11 cellular contexts compared by ENCODE assay signal in the genomic region with DNA sequence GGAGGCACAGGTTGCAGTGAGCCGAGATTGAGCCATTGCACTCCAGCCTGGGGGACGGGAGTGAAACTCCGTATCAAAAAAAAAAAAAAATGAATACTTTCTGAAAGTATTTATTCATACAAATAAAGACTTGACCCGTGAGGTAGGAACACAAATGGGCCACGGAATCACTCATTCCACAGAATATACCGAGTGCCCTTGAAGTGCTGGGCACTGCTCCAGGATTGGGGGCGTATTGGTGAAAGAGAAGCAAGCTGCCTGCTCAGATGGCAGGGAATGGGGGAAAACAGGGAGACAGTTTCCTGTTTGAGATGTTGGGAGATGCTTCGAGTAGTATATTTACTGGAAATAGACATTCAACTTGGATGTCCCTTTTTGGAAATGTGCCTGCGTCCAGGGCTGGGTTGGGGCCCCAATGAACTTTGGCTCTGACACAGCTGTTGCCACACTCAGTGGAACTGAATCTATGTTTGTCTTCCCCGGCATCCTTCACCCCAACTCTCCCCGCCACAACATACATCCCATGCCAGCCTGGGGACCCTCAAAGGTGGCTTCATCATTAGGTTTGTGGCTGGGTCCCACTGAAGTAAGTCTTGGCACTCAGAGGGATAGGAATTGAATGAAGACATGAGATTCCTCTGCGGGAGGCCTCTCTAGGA. TPM values are rescaled to one million over a fixed set of nuclear protein-coding genes. Genes with fewer than 3 reads are reported as not detected.
DNase-seq lines count a peak whose midpoint lies in the region; ATAC-seq, FAIRE-seq and TF ChIP-seq lines count a peak whose summit lies in the region.
"Not testable (repeated sequence)": the region's sequence is repeated elsewhere in the genome, so short reads cannot be mapped to it uniquely, and the experiment has no call there.
"Had no signal": no experiment of that assay in that cellular context is flagged by ENCODE, and none has a peak within 500 bp of the region (broad histone marks: within the 10 kb centered on the region; RNA-seq: fewer than 3 reads in every experiment).

No MANE protein-coding gene starts in this region.

- not testable (repeated sequence) for H3K9me3 Mint-ChIP-seq in activated T-helper 17 cell treated with anti-CD3 and anti-CD28 coated beads, Interleukin-2, amount 50 U/mL, for 72 hours; chondrocyte (ENCODE audit: low read depth)

- not testable (repeated sequence) for TF ChIP-seq CTCF in AG04450 (IDR thresholded peaks at IDR 0.05; ENCODE audit: low read depth, low read length); chondrocyte (IDR thresholded peaks at IDR 0.05); HepG2 (CRISPR knock-in tag; IDR thresholded peaks at IDR 0.05); ovary (IDR thresholded peaks at IDR 0.05); upper lobe of right lung (IDR thresholded peaks at IDR 0.05)

- H3K27me3 ChIP-seq in AG04450 (ENCODE audit: control insufficient read depth, insufficient read depth, low read length); GM23248 (replicated peaks; ENCODE audit: insufficient read depth); MG63; HepG2 (ENCODE audit: control insufficient read depth in 1 of 2, insufficient read depth in 2 of 2, low read length in 2 of 2); ovary; upper lobe of right lung: not testable (repeated sequence)

- not testable (repeated sequence) for H2AFZ ChIP-seq in GM23248; HepG2 (ENCODE audit: low read length)

- FAIRE-seq in HepG2 (lab: Jason Lieb, UNC): not testable (repeated sequence)

- not testable (repeated sequence) for H3F3A ChIP-seq in GM23248 (ENCODE audit: insufficient read depth)

- intact Hi-C loops in HepG2 (cut with micrococcal nuclease; ENCODE audit: unreplicated experiment); ovary (cut with DNase I); upper lobe of right lung (cut with DNase I): not testable (repeated sequence)

- 0 out of 4 replicates have a peak, but pooled peaks of 1 of the 2 experiments have one; percentile 23 for TF ChIP-seq POLR2A in HepG2 (IDR thresholded peaks at IDR 0.05; ENCODE audit: insufficient read depth in 1 of 2, low read depth in 2 of 2, low read length in 2 of 2)
- not testable (repeated sequence) for TF ChIP-seq POLR2A in ovary (IDR thresholded peaks at IDR 0.05)

- not testable (repeated sequence) for H4K20me1 ChIP-seq in GM23248 (ENCODE audit: insufficient read depth); HepG2 (ENCODE audit: insufficient read depth, low read length)

- CTCF ChIA-PET in AG04450 (lab: Charles Lee): interaction anchor here (0.7 to 2.8 kb wide), 3 partner anchors 17 to 270 kb away, joined by 3 to 13 read pairs (median 4); no protein-coding TSS in a partner anchor
- CTCF ChIA-PET in HepG2 (lab: Yijun Ruan, JAX; ENCODE audit: low intra/inter-chr PET ratio, low total read pairs): not testable (repeated sequence)

- H3K4me1 Mint-ChIP-seq in activated T-helper 17 cell treated with anti-CD3 and anti-CD28 coated beads, Interleukin-2, amount 50 U/mL, for 72 hours; chondrocyte (ENCODE audit: low read depth): not testable (repeated sequence)

- not testable (repeated sequence) for H3K9me2 ChIP-seq in GM23248 (ENCODE audit: insufficient read depth)

- BruUV-seq in HepG2 (replicated peaks; lab: Mats Ljungman, UMichigan): TSS peak; percentile 50

- ATAC-seq in activated T-helper 17 cell treated with anti-CD3 and anti-CD28 coated beads, Interleukin-2, amount 50 U/mL, for 72 hours (replicated peaks): peak; percentile 60
- peak; percentile 75 for ATAC-seq in HepG2
- not testable (repeated sequence) for ATAC-seq in upper lobe of right lung

- peak overlapping the region; percentile 31 for H3K27ac ChIP-seq in AG04450 (ENCODE audit: low read depth, low read length)
- H3K27ac ChIP-seq in GM23248, ovary, upper lobe of right lung: not testable (repeated sequence)
- H3K27ac ChIP-seq in HepG2 (ENCODE audit: extremely low read length, insufficient read depth, low read length): peak overlapping the region; percentile 86

- H3K36me3 ChIP-seq in GM23248 (ENCODE audit: low read depth); MG63; HepG2 (replicated peaks in 1 of 2; ENCODE audit: control insufficient read depth in 1 of 2, insufficient read depth in 2 of 2, low read length in 2 of 2); ovary; upper lobe of right lung: not testable (repeated sequence)

- not testable (repeated sequence) for H3K4me2 ChIP-seq in GM23248 (ENCODE audit: unreplicated experiment)
- H3K4me2 ChIP-seq in HepG2 (ENCODE audit: low read depth, low read length): peak overlapping the region; percentile 75

- DNase-seq in AG04450 (ENCODE audit: low read depth, low spot score): not testable (repeated sequence)
- DNase-seq in GM23248: peak; percentile 13
- peak; percentile 57 for DNase-seq in MG63
- peak; percentile 30 for DNase-seq in chondrocyte (ENCODE audit: low spot score)
- DNase-seq in HepG2 (ENCODE audit: low spot score): peak; percentile 76
- DNase-seq in ovary: peak in 3 of 5 donors; percentile 63 to 74 (median 68)
- DNase-seq in upper lobe of right lung: peak; percentile 66

- WGBS in GM23248 (ENCODE audit: low coverage in 1 of 2, low lambda C conversion rate in 2 of 2, missing lambda C conversion rate in 2 of 2), 2 experiments: 57 to 63% methylated on average over 12 of the region's 12 CpGs
- WGBS in HepG2 (ENCODE audit: low lambda C conversion rate): 15% methylated on average over 11 of the region's 12 CpGs
- WGBS in ovary, 3 donors: 19 to 34% (median 30%) methylated on average over 11 to 12 of the region's 12 CpGs

- not testable (repeated sequence) for H3K4me3 ChIP-seq in AG04450 (ENCODE audit: low read depth, low read length); GM23248; MG63; ovary; upper lobe of right lung
- H3K4me3 ChIP-seq in HepG2 (replicated peaks in 1 of 3; ENCODE audit: insufficient read depth in 1 of 3, low read depth in 2 of 3, low read length in 3 of 3): peak overlapping the region in 1 of 3 experiments; percentile 57; a peak in 3 of 6 replicates

- H3K9me3 ChIP-seq in AG04450 (ENCODE audit: control insufficient read depth, insufficient read depth, low read length); GM23248 (ENCODE audit: low read depth); MG63; HepG2 (ENCODE audit: low read length); ovary; upper lobe of right lung: not testable (repeated sequence)

- H3K4me3 Mint-ChIP-seq in activated T-helper 17 cell treated with anti-CD3 and anti-CD28 coated beads, Interleukin-2, amount 50 U/mL, for 72 hours: peak overlapping the region; percentile 40
- not testable (repeated sequence) for H3K4me3 Mint-ChIP-seq in chondrocyte (ENCODE audit: unreplicated experiment)

- H3K9ac ChIP-seq in GM23248: not testable (repeated sequence)
- H3K9ac ChIP-seq in HepG2 (ENCODE audit: insufficient read depth, low read depth, low read length): peak overlapping the region; percentile 43

- not testable (repeated sequence) for H3K4me1 ChIP-seq in GM23248 (ENCODE audit: insufficient read depth); ovary (ENCODE audit: insufficient read depth); upper lobe of right lung
- peaks cover 49% of the 10 kb centered on the region for H3K4me1 ChIP-seq in HepG2 (ENCODE audit: insufficient read depth, low read length)

- peak in 1 of 2 experiments; percentile 52; a peak in 1 of 4 replicates for TF ChIP-seq EP300 in HepG2 (IDR thresholded peaks at IDR 0.05; ENCODE audit: low read depth in 2 of 2, low read length in 2 of 2)
- TF ChIP-seq EP300 in HepG2 (CRISPR knock-in tag; IDR thresholded peaks at IDR 0.05; ENCODE audit: borderline replicate concordance); ovary (IDR thresholded peaks at IDR 0.05): not testable (repeated sequence)

- H3K27me3 Mint-ChIP-seq in activated T-helper 17 cell treated with anti-CD3 and anti-CD28 coated beads, Interleukin-2, amount 50 U/mL, for 72 hours: peaks cover 12% of the 10 kb centered on the region
- H3K27me3 Mint-ChIP-seq in chondrocyte (ENCODE audit: low read depth): not testable (repeated sequence)

- not testable (repeated sequence) for H3K79me2 ChIP-seq in GM23248 (ENCODE audit: insufficient read depth)
- H3K79me2 ChIP-seq in HepG2 (ENCODE audit: insufficient read depth, low read length): peaks cover 13% of the 10 kb centered on the region

- POLR2A ChIA-PET in AG04450 (lab: Yijun Ruan, JAX): interaction anchor here (0.7 kb wide), 1 partner anchor 44 kb away, joined by 3 read pairs; no protein-coding TSS in a partner anchor
- POLR2A ChIA-PET in HepG2 (lab: Yijun Ruan, JAX): interaction anchor here (0.7 to 1.9 kb wide), 4 partner anchors 8 to 240 kb away, joined by 3 to 4 read pairs (median 4); a partner anchor contains a TSS

- not testable (repeated sequence) for TF ChIP-seq RAD21 in HepG2 (CRISPR knock-in tag; IDR thresholded peaks at IDR 0.05)

- not testable (repeated sequence) for H3K36me3 Mint-ChIP-seq in activated T-helper 17 cell treated with anti-CD3 and anti-CD28 coated beads, Interleukin-2, amount 50 U/mL, for 72 hours (ENCODE audit: low read depth); chondrocyte (ENCODE audit: low read depth)

- peak overlapping the region; percentile 77 for H3K27ac Mint-ChIP-seq in activated T-helper 17 cell treated with anti-CD3 and anti-CD28 coated beads, Interleukin-2, amount 50 U/mL, for 72 hours
- H3K27ac Mint-ChIP-seq in chondrocyte (ENCODE audit: unreplicated experiment): not testable (repeated sequence)

- in situ Hi-C loops in GM23248 (cut with MboI); HepG2 (cut with HindIII; ENCODE audit: extremely low pct_ligation_motif_present, low pct_unique_long_range_greater_than_20kb): not testable (repeated sequence)

RNA-seq across cellular contexts. Expression of a gene that starts 0.6 kb away (rescaled TPM):
- polyA plus RNA-seq in AG04450 (2011; rRNA removed): 0.17 TPM in 1 of 2 replicates, not detected in the other
- not detected in 2 replicates for polyA minus RNA-seq in AG04450 (2011; rRNA and poly(A)+ RNA removed)
- not detected in 2 replicates for total RNA-seq in GM23248 (2014; rRNA removed; shearing (Covaris generic))
- polyA plus RNA-seq in GM23248 (2016; fragmentation: Nextera tagmentation; extraction: Ambion mirVana): not detected in 2 replicates
- total RNA-seq in MG63 (2014; rRNA removed; shearing (Covaris generic); ENCODE audit: low replicate concordance): not detected in 2 replicates
- total RNA-seq in activated T-helper 17 cell treated with anti-CD3 and anti-CD28 coated beads, Interleukin-2, amount 50 U/mL, for 72 hours: not detected
- total RNA-seq in chondrocyte: not detected in 3 replicates
- 327 and 699 TPM in 2 replicates for total RNA-seq in HepG2 (2016; rRNA removed; fragmentation: Illumina TruSeq; extraction: Trizol)
- total RNA-seq in HepG2 (2016; cell fraction: cytosol; rRNA removed; fragmentation: Illumina TruSeq; extraction: Trizol; ENCODE audit: low read depth): 148 and 154 TPM in 2 replicates
- 343 and 706 TPM in 2 replicates for total RNA-seq in HepG2 (2016; cell fraction: insoluble cytoplasmic fraction; rRNA removed; fragmentation: Illumina TruSeq; extraction: Trizol)
- 103 and 109 TPM in 2 replicates for total RNA-seq in HepG2 (2016; cell fraction: membrane; rRNA removed; fragmentation: Illumina TruSeq; extraction: Trizol)
- total RNA-seq in HepG2 (2016; cell fraction: nucleus; rRNA removed; fragmentation: Illumina TruSeq; extraction: Trizol): 507 and 557 TPM in 2 replicates
- polyA plus RNA-seq in HepG2 (2011; rRNA removed): 1,180 and 1,355 TPM in 2 replicates
- polyA plus RNA-seq in HepG2 (2011; cell fraction: cytosol; rRNA removed): 1,385 and 1,736 TPM in 2 replicates
- polyA plus RNA-seq in HepG2 (2011; cell fraction: nucleus; rRNA removed): 375 and 530 TPM in 2 replicates
- polyA plus RNA-seq in HepG2 (2012): 373 and 660 TPM in 2 replicates
- polyA plus RNA-seq in HepG2 (2016; cell fraction: cytosol; fragmentation: Illumina TruSeq; extraction: Trizol; ENCODE audit: low read depth): 188 and 210 TPM in 2 replicates
- polyA plus RNA-seq in HepG2 (2016; cell fraction: insoluble cytoplasmic fraction; fragmentation: Illumina TruSeq; extraction: Trizol; ENCODE audit: low read depth): 388 and 407 TPM in 2 replicates
- polyA plus RNA-seq in HepG2 (2016; cell fraction: membrane; fragmentation: Illumina TruSeq; extraction: Trizol; ENCODE audit: low read depth): 103 and 105 TPM in 2 replicates
- polyA plus RNA-seq in HepG2 (2016; cell fraction: nucleus; fragmentation: Illumina TruSeq; extraction: Trizol; ENCODE audit: insufficient read depth, low read depth): 956 and 1,026 TPM in 2 replicates
- 0.30 and 495 TPM in 2 replicates for polyA minus RNA-seq in HepG2 (2011; rRNA and poly(A)+ RNA removed; ENCODE audit: low replicate concordance)
- polyA minus RNA-seq in HepG2 (2011; cell fraction: cytosol; rRNA and poly(A)+ RNA removed): 195 and 257 TPM in 2 replicates
- 78.8 and 152 TPM in 2 replicates for polyA minus RNA-seq in HepG2 (2011; cell fraction: nucleus; rRNA and poly(A)+ RNA removed)
- total RNA-seq in ovary: 10 to 100 TPM in 1 of 7 donors, 1 to 10 TPM in 1, under 1 TPM in 2, not detected in 3; 0.30 to 11.9 (median 1.8) TPM
- polyA plus RNA-seq in ovary: 1 to 10 TPM in 1 of 2 donors, not detected in 1; 2.1 TPM
- total RNA-seq in upper lobe of right lung: 5.2 TPM
- total RNA-seq: CD4-positive, alpha-beta T cell; Peyer's patch had no signal
- polyA plus RNA-seq: GM12878 had no signal

RNA-seq across cellular contexts. Expression of a gene that starts 7.4 kb away (rescaled TPM):
- polyA plus RNA-seq in AG04450 (2011; rRNA removed): not detected in 2 replicates
- not detected in 2 replicates for polyA minus RNA-seq in AG04450 (2011; rRNA and poly(A)+ RNA removed)
- not detected in 2 replicates for total RNA-seq in GM23248 (2014; rRNA removed; shearing (Covaris generic))
- polyA plus RNA-seq in GM23248 (2016; fragmentation: Nextera tagmentation; extraction: Ambion mirVana): not detected in 2 replicates
- total RNA-seq in MG63 (2014; rRNA removed; shearing (Covaris generic); ENCODE audit: low replicate concordance): not detected in 2 replicates
- not detected for total RNA-seq in activated T-helper 17 cell treated with anti-CD3 and anti-CD28 coated beads, Interleukin-2, amount 50 U/mL, for 72 hours
- total RNA-seq in chondrocyte: not detected in 3 replicates
- 283 and 565 TPM in 2 replicates for total RNA-seq in HepG2 (2016; rRNA removed; fragmentation: Illumina TruSeq; extraction: Trizol)
- 120 and 126 TPM in 2 replicates for total RNA-seq in HepG2 (2016; cell fraction: cytosol; rRNA removed; fragmentation: Illumina TruSeq; extraction: Trizol; ENCODE audit: low read depth)
- total RNA-seq in HepG2 (2016; cell fraction: insoluble cytoplasmic fraction; rRNA removed; fragmentation: Illumina TruSeq; extraction: Trizol): 282 and 590 TPM in 2 replicates
- total RNA-seq in HepG2 (2016; cell fraction: membrane; rRNA removed; fragmentation: Illumina TruSeq; extraction: Trizol): 75.1 and 75.6 TPM in 2 replicates
- total RNA-seq in HepG2 (2016; cell fraction: nucleus; rRNA removed; fragmentation: Illumina TruSeq; extraction: Trizol): 420 and 454 TPM in 2 replicates
- polyA plus RNA-seq in HepG2 (2011; rRNA removed): 824 and 855 TPM in 2 replicates
- polyA plus RNA-seq in HepG2 (2011; cell fraction: cytosol; rRNA removed): 632 and 711 TPM in 2 replicates
- 207 and 253 TPM in 2 replicates for polyA plus RNA-seq in HepG2 (2011; cell fraction: nucleus; rRNA removed)
- 237 and 362 TPM in 2 replicates for polyA plus RNA-seq in HepG2 (2012)
- 125 and 138 TPM in 2 replicates for polyA plus RNA-seq in HepG2 (2016; cell fraction: cytosol; fragmentation: Illumina TruSeq; extraction: Trizol; ENCODE audit: low read depth)
- polyA plus RNA-seq in HepG2 (2016; cell fraction: insoluble cytoplasmic fraction; fragmentation: Illumina TruSeq; extraction: Trizol; ENCODE audit: low read depth): 293 and 314 TPM in 2 replicates
- polyA plus RNA-seq in HepG2 (2016; cell fraction: membrane; fragmentation: Illumina TruSeq; extraction: Trizol; ENCODE audit: low read depth): 75.7 and 76.3 TPM in 2 replicates
- polyA plus RNA-seq in HepG2 (2016; cell fraction: nucleus; fragmentation: Illumina TruSeq; extraction: Trizol; ENCODE audit: insufficient read depth, low read depth): 731 and 821 TPM in 2 replicates
- 257 TPM in 1 of 2 replicates, not detected in the other for polyA minus RNA-seq in HepG2 (2011; rRNA and poly(A)+ RNA removed; ENCODE audit: low replicate concordance)
- 147 and 150 TPM in 2 replicates for polyA minus RNA-seq in HepG2 (2011; cell fraction: cytosol; rRNA and poly(A)+ RNA removed)
- polyA minus RNA-seq in HepG2 (2011; cell fraction: nucleus; rRNA and poly(A)+ RNA removed): 41.2 and 60.7 TPM in 2 replicates
- 1 to 10 TPM in 1 of 7 donors, under 1 TPM in 1, not detected in 5; 0.82 to 2.6 TPM for total RNA-seq in ovary
- under 1 TPM in 1 of 2 donors, not detected in 1; 0.52 TPM for polyA plus RNA-seq in ovary
- 3.9 TPM for total RNA-seq in upper lobe of right lung
- total RNA-seq: CD4-positive, alpha-beta T cell; Peyer's patch had no signal
- polyA plus RNA-seq: GM12878 had no signal

Comparison
In these comparisons a context has a peak if more than half of its experiments do, and no peak if none do; other contexts are left out.
1. RNA of a gene that starts 0.6 kb away (total RNA-seq): 103 to 706 TPM in HepG2; 5.2 TPM in upper lobe of right lung (single experiment), 0.30 to 11.9 TPM in ovary, not detected in GM23248, not detected in MG63, not detected in activated T-helper 17 cell treated with anti-CD3 and anti-CD28 coated beads, Interleukin-2, amount 50 U/mL, for 72 hours and not detected in chondrocyte; every median in the first group is over 4 times any median in the second.
2. RNA of a gene that starts 7.4 kb away (total RNA-seq): 75.1 to 590 TPM in HepG2; 3.9 TPM in upper lobe of right lung (single experiment), not detected in GM23248, not detected in MG63, not detected in activated T-helper 17 cell treated with anti-CD3 and anti-CD28 coated beads, Interleukin-2, amount 50 U/mL, for 72 hours, not detected in chondrocyte and 0.82 to 2.6 TPM in ovary; every median in the first group is over 10 times any median in the second.